Comparison of ENCODE assay signal across 8 cellular contexts in genomic region chr5:149667084-149667826, GRCh38.
A peak's percentile ranks its signal among the peaks of the same experiment; 100 is the strongest.
DNase-seq lines count a peak whose midpoint lies in the region; ATAC-seq, FAIRE-seq and TF ChIP-seq lines count a peak whose summit lies in the region.

No MANE protein-coding gene starts in this region.

- H3K4me1 ChIP-seq in astrocyte (ENCODE audit: insufficient read depth, low read length): no peaks in the 10 kb centered on the region
- H3K4me1 ChIP-seq in keratinocyte (ENCODE audit: control insufficient read depth, extremely low read depth, insufficient read depth, low read length): no peaks in the 10 kb centered on the region
- H3K4me1 ChIP-seq in upper lobe of right lung: no peaks in the 10 kb centered on the region

- H3K36me3 ChIP-seq in astrocyte (ENCODE audit: insufficient read depth, low read length) (no peaks in the 10 kb centered on the region), keratinocyte (ENCODE audit: control insufficient read depth in 2 of 2, extremely low read depth in 1 of 2, insufficient read depth in 2 of 2, low read length in 2 of 2) (no peaks in the 10 kb centered on the region), upper lobe of right lung (no peaks in the 10 kb centered on the region)

- H3K27me3 ChIP-seq in astrocyte (ENCODE audit: insufficient read depth, low read length) (peaks cover 2% of the 10 kb centered on the region), keratinocyte (ENCODE audit: control insufficient read depth, extremely low read depth, insufficient read depth, low read length) (no peaks in the 10 kb centered on the region), upper lobe of right lung (no peaks in the 10 kb centered on the region)

- H2AFZ ChIP-seq in astrocyte (ENCODE audit: low read depth, low read length): no peak overlapping the region
- H2AFZ ChIP-seq in keratinocyte (ENCODE audit: control insufficient read depth, low read length): no peak overlapping the region

- H3K27me3 Mint-ChIP-seq in astrocyte (ENCODE audit: low read depth, unreplicated experiment): no peaks in the 10 kb centered on the region

- peaks cover 2% of the 10 kb centered on the region for H3K36me3 Mint-ChIP-seq in astrocyte (ENCODE audit: low read depth, unreplicated experiment)

- no peaks in the 10 kb centered on the region for H3K9me3 ChIP-seq in astrocyte (ENCODE audit: insufficient read depth, low read depth, low read length)
- H3K9me3 ChIP-seq in keratinocyte (ENCODE audit: control insufficient read depth, low read depth, low read length): no peaks in the 10 kb centered on the region
- no peaks in the 10 kb centered on the region for H3K9me3 ChIP-seq in upper lobe of right lung

- H3K79me2 ChIP-seq in astrocyte (ENCODE audit: insufficient read depth, low read length) (no peaks in the 10 kb centered on the region), keratinocyte (ENCODE audit: control insufficient read depth, insufficient read depth, low read length) (no peaks in the 10 kb centered on the region)

- no peak overlapping the region for H3K4me3 Mint-ChIP-seq in astrocyte (ENCODE audit: unreplicated experiment)

- H3K27ac ChIP-seq in astrocyte (ENCODE audit: low read depth, low read length): no peak overlapping the region
- no peak overlapping the region for H3K27ac ChIP-seq in keratinocyte (ENCODE audit: control insufficient read depth, insufficient read depth, low read length)
- H3K27ac ChIP-seq in upper lobe of right lung: no peak overlapping the region

- peak overlapping the region; percentile 97 for H3K27ac Mint-ChIP-seq in astrocyte (ENCODE audit: unreplicated experiment)

- H3K4me3 ChIP-seq in astrocyte (ENCODE audit: insufficient read depth, low read depth, low read length) (no peak overlapping the region), keratinocyte (ENCODE audit: control insufficient read depth in 2 of 3, extremely low read depth in 1 of 3, insufficient read depth in 2 of 3, low read depth in 1 of 3, low read length in 3 of 3) (no peak overlapping the region), upper lobe of right lung (no peak overlapping the region)

- intact Hi-C loops in upper lobe of right lung (cut with DNase I): loop anchor here (10.0 kb wide), 1 partner anchor 158 kb away; no protein-coding TSS in a partner anchor

- H3K4me2 ChIP-seq in astrocyte (ENCODE audit: low read length) (no peak overlapping the region), keratinocyte (ENCODE audit: control insufficient read depth, extremely low read depth, insufficient read depth, low read depth, low read length) (no peak overlapping the region)

- TF ChIP-seq CTCF in astrocyte (IDR thresholded peaks at IDR 0.05; ENCODE audit: insufficient read depth, low read depth, low read length) (peak; percentile 76), keratinocyte (optimal IDR thresholded peaks at IDR 0.05 in 1 of 3, IDR thresholded peaks at IDR 0.05 in 1 of 3, conservative IDR thresholded peaks at IDR 0.05 in 1 of 3; ENCODE audit: extremely low read depth in 1 of 3, insufficient read depth in 2 of 3, low read length in 3 of 3) (peak; percentile 75 to 91 (median 78)), upper lobe of right lung (IDR thresholded peaks at IDR 0.05) (peak; percentile 85)

- peak; percentile 16 for DNase-seq in activated naive CD4-positive, alpha-beta T cell treated with Interleukin-2 at 50 U/mL for 16 hours
- no peak for DNase-seq in activated naive CD4-positive, alpha-beta T cell (lab: John Stamatoyannopoulos, UW)
- DNase-seq in NAMALWA (ENCODE audit: low spot score) (peak; percentile 75), astrocyte (ENCODE audit: low read depth) (no peak), keratinocyte (ENCODE audit: low read depth, low spot score) (no peak), upper lobe of right lung (no peak), NCI-H1930 (lab: John Stamatoyannopoulos, UW) (no peak), activated gamma-delta T cell (lab: John Stamatoyannopoulos, UW) (no peak)

- FAIRE-seq in astrocyte (lab: Jason Lieb, UNC) (no peak), keratinocyte (lab: Jason Lieb, UNC) (peak; percentile 20)

- peak; percentile 81 for ATAC-seq in upper lobe of right lung

- dilution Hi-C loops in keratinocyte (cut with MboI; ENCODE audit: extremely low pct_ligation_motif_present, low sequenced_read_pairs): no loop called here

- no peaks in the 10 kb centered on the region for H3K9me1 ChIP-seq in keratinocyte (ENCODE audit: control insufficient read depth, extremely low read depth, insufficient read depth, low read length)

- H3K9ac ChIP-seq in astrocyte (ENCODE audit: low read length): no peak overlapping the region
- H3K9ac ChIP-seq in keratinocyte (ENCODE audit: control insufficient read depth, extremely low read depth, insufficient read depth, low read length): no peak overlapping the region

- H4K20me1 ChIP-seq in astrocyte (ENCODE audit: insufficient read depth, low read length): no peaks in the 10 kb centered on the region
- no peaks in the 10 kb centered on the region for H4K20me1 ChIP-seq in keratinocyte (ENCODE audit: control insufficient read depth, extremely low read depth, insufficient read depth, low read length)

- H3K4me1 Mint-ChIP-seq in astrocyte (ENCODE audit: low read depth, unreplicated experiment): peaks cover 21% of the 10 kb centered on the region

- H3K9me3 Mint-ChIP-seq in astrocyte (ENCODE audit: unreplicated experiment): peaks cover 19% of the 10 kb centered on the region

Comparison
In these comparisons a context has a peak if more than half of its experiments do, and no peak if none do; other contexts are left out.
1. DNase-seq: peak in activated naive CD4-positive, alpha-beta T cell treated with Interleukin-2 at 50 U/mL for 16 hours (single experiment) and NAMALWA (single experiment); none in activated naive CD4-positive, alpha-beta T cell (0 of 4), astrocyte (single experiment), keratinocyte (single experiment), upper lobe of right lung (single experiment), NCI-H1930 (0 of 2) and activated gamma-delta T cell (single experiment).
2. Peak in every context shown above with its lines, with median percentiles within 50 percentile points of each other: CTCF ChIP-seq.